31 cellular contexts compared by ENCODE assay signal in the genomic region with DNA sequence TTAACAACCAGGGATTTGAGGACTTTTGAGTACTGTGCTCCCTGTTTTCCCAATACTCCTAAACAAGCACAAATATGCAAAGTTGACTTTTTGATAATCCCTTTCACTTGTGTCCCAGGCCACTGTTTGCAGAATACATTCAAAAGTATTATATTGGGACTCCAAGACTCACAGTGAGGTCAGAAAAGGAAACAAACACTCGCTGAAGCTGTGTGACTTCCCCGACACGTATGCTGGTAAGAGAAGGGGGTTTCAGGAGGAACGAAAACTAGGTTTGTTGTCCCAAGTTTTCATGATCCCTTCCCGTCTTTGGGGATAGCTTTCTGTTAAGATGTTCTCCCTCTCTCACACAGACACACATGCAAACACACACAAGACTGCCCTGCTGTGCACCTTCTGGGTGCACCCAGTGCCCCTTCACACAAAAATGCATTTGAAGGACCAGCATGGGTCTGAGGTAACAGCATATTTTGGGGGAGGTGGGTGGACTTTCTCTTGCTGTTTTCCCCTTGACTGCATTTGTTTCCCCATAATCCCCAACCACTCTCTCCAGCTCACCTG.
"Had no signal": no experiment of that assay in that cellular context is flagged by ENCODE, and none has a peak within 500 bp of the region (broad histone marks: within the 10 kb centered on the region; RNA-seq: fewer than 3 reads in every experiment).

No MANE protein-coding gene starts in this region.

- ATAC-seq: activated CD4-positive, CD25-positive, alpha-beta regulatory T cell treated with anti-CD3 and anti-CD28 coated beads, Interleukin-2, amount 50 U/mL, for 24 hours; effector memory CD8-positive, alpha-beta T cell; gastrocnemius medialis; left colon; pancreas; psoas muscle; stimulated activated memory B cell treated with anti-CD40 and anti-IgM and Interleukin-4, amounts not matched to agents 10 μg/mL and 1 μg/mL and 100 μg/mL, for 72 hours; stimulated activated naive CD8-positive, alpha-beta T cell treated with anti-CD3 and anti-CD28 coated beads, Interleukin-15, amount 100 ng/mL, for 72 hours had no signal

- H3K27me3 ChIP-seq: pancreas, right atrium auricular region, uterus had no signal

- H2AFZ ChIP-seq: hepatocyte had no signal

- FAIRE-seq: keratinocyte had no signal

- H3K4me1 ChIP-seq: gastrocnemius medialis, pancreas, psoas muscle, uterus had no signal

- H3K4me2 ChIP-seq: hepatocyte, smooth muscle cell had no signal

- H3K9me3 ChIP-seq: gastrocnemius medialis, pancreas, psoas muscle, right atrium auricular region, uterus had no signal

- H3K36me3 ChIP-seq: gastrocnemius medialis, pancreas, right atrium auricular region, uterus, WERI-Rb-1 had no signal

- H3K27ac ChIP-seq: gastrocnemius medialis, hepatocyte, pancreas, psoas muscle, right atrium auricular region, uterus, WERI-Rb-1 had no signal

- DNase-seq: activated CD4-positive, alpha-beta memory T cell treated with anti-CD3 and anti-CD28 coated beads, Interleukin-2, amount 10 ng/mL, durations not matched to agents 7 days and 5 days; activated CD4-positive, alpha-beta T cell treated with anti-CD3 and anti-CD28 coated beads, Interleukin-2, amount 10 ng/mL, durations not matched to agents 24 days and 14 days; activated CD8-positive, alpha-beta memory T cell treated with anti-CD3 and anti-CD28 coated beads, Interleukin-2, amount 50 U/mL, for 48 hours; activated gamma-delta T cell treated with Interleukin-2 at 50 U/mL for 16 hours; activated naive CD4-positive, alpha-beta T cell treated with anti-CD3 and anti-CD28 coated beads, Interleukin-2, amount 50 U/mL, for 16 hours; activated T-cell treated with anti-CD3 and anti-CD28 coated beads, Interleukin-2, amount 50 U/mL, for 24 hours; amniotic stem cell; caudate nucleus; cortex of kidney; effector memory CD8-positive, alpha-beta T cell; erythroblast; gastrocnemius medialis; left colon; mammary epithelial cell; naive B cell; nephron progenitor cell; pancreas; psoas muscle; stimulated activated CD4-positive, alpha-beta T cell treated with anti-CD3 and anti-CD28 coated beads, Interleukin-1b, Interleukin-23, amount 100 ng/mL, for 48 hours; stimulated activated CD4-positive, alpha-beta T cell treated with anti-CD3 and anti-CD28 coated beads, Interleukin-4, amount 100 ng/mL, for 4 hours; stimulated activated CD8-positive, alpha-beta memory T cell treated with anti-CD3 and anti-CD28 coated beads, Interleukin-4, amount 100 ng/mL, for 48 hours; stimulated activated naive CD8-positive, alpha-beta T cell treated with anti-CD3 and anti-CD28 coated beads, Interleukin-15, amount 100 ng/mL, for 72 hours; substantia nigra; uterus; WERI-Rb-1 had no signal

- H3K4me3 ChIP-seq: gastrocnemius medialis, hepatocyte, pancreas, psoas muscle, right atrium auricular region, smooth muscle cell, uterus had no signal

- H3K79me2 ChIP-seq: hepatocyte had no signal
